Comparison of ENCODE assay signal across 7 cellular contexts in the genomic region with DNA sequence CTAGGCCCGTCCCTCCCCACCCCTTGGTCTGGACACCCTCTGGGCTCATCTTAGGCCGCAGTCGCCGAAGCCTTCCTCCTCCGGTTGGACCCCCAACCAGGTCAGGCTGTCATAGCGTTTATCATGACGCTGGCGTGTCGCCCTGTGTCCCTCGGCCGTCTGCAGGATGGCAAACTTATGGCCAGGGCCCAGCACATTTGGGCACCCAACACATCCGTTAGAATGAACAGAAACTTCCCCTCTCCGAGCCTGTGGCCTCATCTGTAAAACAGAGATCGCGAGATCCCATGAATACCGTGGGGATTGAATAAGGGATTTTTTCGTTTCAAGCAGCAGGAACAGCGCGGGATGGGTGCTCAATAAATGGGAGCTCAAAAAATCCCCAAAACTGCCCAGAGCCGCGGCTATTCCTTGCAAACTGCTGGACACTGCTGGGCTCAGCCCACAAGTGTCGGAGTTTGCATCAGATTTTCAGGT. TPM values are rescaled to one million over a fixed set of nuclear protein-coding genes. Genes with fewer than 3 reads are reported as not detected.
DNase-seq lines count a peak whose midpoint lies in the region; ATAC-seq and TF ChIP-seq lines count a peak whose summit lies in the region.

No MANE protein-coding gene starts in this region.

- H3K4me1 Mint-ChIP-seq in endothelial cell (ENCODE audit: unreplicated experiment) (peaks cover 29% of the 10 kb centered on the region), naive B cell (peaks cover 31 to 46% (median 43%) of the 10 kb centered on the region in 3 donors)

- H3K27me3 Mint-ChIP-seq in endothelial cell (ENCODE audit: unreplicated experiment) (peaks cover 23% of the 10 kb centered on the region), naive B cell (no peaks in the 10 kb centered on the region)

- H3K36me3 ChIP-seq in ES-I3 (ENCODE audit: insufficient read depth, low read length) = no peaks in the 10 kb centered on the region

- H3K9me3 Mint-ChIP-seq in endothelial cell (ENCODE audit: unreplicated experiment) (no peaks in the 10 kb centered on the region), naive B cell (no peaks in the 10 kb centered on the region)

- H3K9ac ChIP-seq in ES-I3 (ENCODE audit: low read depth, low read length) = peak overlapping the region; percentile 69

- peak overlapping the region; percentile 86 for H3K27ac Mint-ChIP-seq in endothelial cell (ENCODE audit: unreplicated experiment)
- peak overlapping the region; percentile 98 to 100 (median 100) for H3K27ac Mint-ChIP-seq in naive B cell

- no peak for TF ChIP-seq CTCF in endothelial cell (IDR thresholded peaks at IDR 0.05; ENCODE audit: unreplicated experiment)

- H3K4me3 Mint-ChIP-seq in endothelial cell (ENCODE audit: unreplicated experiment) (peak overlapping the region; percentile 99), naive B cell (peak overlapping the region; percentile 96 to 99 (median 98))

- H3K4me1 ChIP-seq in ES-I3 (ENCODE audit: insufficient read depth, low read length) = peaks cover 3% of the 10 kb centered on the region; the same call in 1 of the 2 replicates

- DNase-seq in SW 1271 (lab: John Stamatoyannopoulos, UW) (peak; percentile 54 to 67), endothelial cell (ENCODE audit: low spot score) (no peak), naive B cell (no peak), OCI-M1 (lab: John Stamatoyannopoulos, UW) (no peak)

- ATAC-seq in GM19395 (IDR thresholded peaks at IDR 0.05; ENCODE audit: unreplicated experiment) (peak; percentile 26), HG03439 (IDR thresholded peaks at IDR 0.05; ENCODE audit: unreplicated experiment) (peak; percentile 24), naive B cell (ENCODE audit: low read depth in 2 of 2) (peak; percentile 25 to 30)

- H3K9me3 ChIP-seq in ES-I3 (ENCODE audit: control insufficient read depth, insufficient read depth, low read length) = no peaks in the 10 kb centered on the region

- peaks cover 24% of the 10 kb centered on the region for H3K36me3 Mint-ChIP-seq in endothelial cell (ENCODE audit: low read depth, unreplicated experiment)
- H3K36me3 Mint-ChIP-seq in naive B cell = peaks cover 0 to 5% of the 10 kb centered on the region in 2 donors

RNA-seq across cellular contexts. Expression of gene AP5Z1, which starts 0.6 kb away (rescaled TPM):
- 88.6 TPM for total RNA-seq in endothelial cell (ENCODE audit: unreplicated experiment)
- 10 to 100 TPM; 27.8 to 52.3 (median 37.3) TPM for polyA plus RNA-seq in naive B cell (ENCODE audit: low read depth in 6 of 6)

Comparison
In these comparisons a context has a peak if more than half of its experiments do, and no peak if none do; other contexts are left out.
1. DNase-seq: peak in SW 1271 (2 of 2); none in endothelial cell (single experiment), naive B cell (single experiment) and OCI-M1 (single experiment).
2. Peak in every context shown above with its lines, with median percentiles within 50 percentile points of each other: ATAC-seq.